ENCODE assay signal across 8 cellular contexts in the genomic region with DNA sequence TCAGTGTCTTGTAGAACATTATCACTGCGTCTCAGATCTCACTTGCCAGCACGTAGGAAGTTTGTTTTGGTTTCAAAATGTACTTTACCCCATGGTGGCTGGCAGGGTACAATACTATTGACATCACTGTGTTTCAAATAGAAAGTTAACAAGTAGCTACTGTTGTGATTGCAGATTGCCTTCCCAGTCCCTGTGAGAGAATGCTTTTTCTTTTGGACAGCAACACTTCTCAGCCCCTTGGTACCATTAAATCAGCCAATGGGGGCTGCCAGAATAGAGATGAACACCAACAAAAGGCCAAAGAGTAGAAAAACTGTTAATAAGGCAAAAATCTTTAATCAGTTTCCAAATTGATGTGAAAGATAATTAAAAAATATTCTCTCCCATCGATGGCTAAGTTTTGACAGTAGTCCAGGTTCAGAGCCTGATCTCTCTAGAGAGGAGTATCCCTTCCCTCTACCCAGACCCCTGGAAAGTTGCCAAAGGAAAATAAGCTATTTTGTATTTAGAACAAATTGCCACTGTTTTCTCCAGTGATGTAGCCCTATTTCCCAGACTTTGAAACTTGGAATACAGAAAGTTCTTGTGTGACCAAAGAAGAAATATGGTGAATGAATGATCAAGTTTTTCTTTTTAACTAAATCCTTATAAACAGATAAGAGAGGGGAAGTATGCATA. TPM values are rescaled to one million over a fixed set of nuclear protein-coding genes. Genes with fewer than 3 reads are reported as not detected.
DNase-seq lines count a peak whose midpoint lies in the region; ATAC-seq and TF ChIP-seq lines count a peak whose summit lies in the region.

No MANE protein-coding gene starts in this region.

- no peaks in the 10 kb centered on the region for H3K9me2 ChIP-seq in GM23338 (ENCODE audit: insufficient read depth)

- H3K27me3 ChIP-seq in thymus (ENCODE audit: control insufficient read depth, insufficient read depth) (no peaks in the 10 kb centered on the region), GM23338 (ENCODE audit: insufficient read depth) (no peaks in the 10 kb centered on the region)

- WGBS in thymus: 49% methylated on average over 3 of the region's 3 CpGs

- no peak for TF ChIP-seq CTCF in astrocyte of the cerebellum (IDR thresholded peaks at IDR 0.05; ENCODE audit: low read depth, low read length, missing control alignments)
- no peak for TF ChIP-seq CTCF in GM23338 (conservative IDR thresholded peaks at IDR 0.05; ENCODE audit: low read depth in 2 of 2)

- H3K4me3 Mint-ChIP-seq in GM23338: no peak overlapping the region

- no peaks in the 10 kb centered on the region for H3K9me3 ChIP-seq in thymus (ENCODE audit: control insufficient read depth)

- H3K36me3 ChIP-seq in thymus (ENCODE audit: control insufficient read depth, insufficient read depth): no peaks in the 10 kb centered on the region
- H3K36me3 ChIP-seq in GM23338 (ENCODE audit: insufficient read depth): no peaks in the 10 kb centered on the region

- H3K27ac Mint-ChIP-seq in GM23338: no peak overlapping the region

- H3K4me1 Mint-ChIP-seq in GM23338: peaks cover 16% of the 10 kb centered on the region

- peak overlapping the region; percentile 47 for H3K27ac ChIP-seq in thymus (ENCODE audit: low read depth)
- no peak overlapping the region for H3K27ac ChIP-seq in GM23338 (ENCODE audit: low read depth)

- no peaks in the 10 kb centered on the region for H3K79me2 ChIP-seq in GM23338 (replicated peaks; ENCODE audit: insufficient read depth)

- no peaks in the 10 kb centered on the region for H3K36me3 Mint-ChIP-seq in GM23338 (ENCODE audit: low read depth)

- H3K4me2 ChIP-seq in GM23338: no peak overlapping the region

- H3K4me1 ChIP-seq in thymus (ENCODE audit: control insufficient read depth, insufficient read depth, low read length) (peaks cover 17% of the 10 kb centered on the region), GM23338 (ENCODE audit: insufficient read depth) (no peaks in the 10 kb centered on the region)

- H4K20me1 ChIP-seq in GM23338 (replicated peaks; ENCODE audit: insufficient read depth): 0 out of 2 replicates have a peak, but pooled peaks cover 6% of the 10 kb centered on the region

- no peak overlapping the region for H2AFZ ChIP-seq in GM23338

- H3K4me3 ChIP-seq in astrocyte of the cerebellum (ENCODE audit: low read depth, low read length) (peak overlapping the region; percentile 8), thymus (ENCODE audit: low read length) (no peak overlapping the region), GM23338 (no peak overlapping the region)

- H3F3A ChIP-seq in GM23338 (replicated peaks; ENCODE audit: low read depth): no peaks in the 10 kb centered on the region

- DNase-seq in astrocyte of the cerebellum (ENCODE audit: low read depth) (peak; percentile 35), left lobe of liver (ENCODE audit: low spot score) (peak; percentile 74), GM23338 (ENCODE audit: low spot score) (no peak), SKM-1 treated with dmso at 0.1 percent for 144 hours (lab: John Stamatoyannopoulos, UW; ENCODE audit: unreplicated experiment) (no peak)
- DNase-seq in stimulated activated CD4-positive, alpha-beta T cell treated with anti-CD3 and anti-CD28 coated beads, Interleukin-4, amount 100 ng/mL, for 4 hours: no peak

- no peaks in the 10 kb centered on the region for H3K27me3 Mint-ChIP-seq in GM23338 (ENCODE audit: insufficient read depth, low read depth, poor library complexity)

- peak; percentile 51 for ATAC-seq in GM18519 (IDR thresholded peaks at IDR 0.05; ENCODE audit: low FRiP score, unreplicated experiment)
- ATAC-seq in HG03175 (IDR thresholded peaks at IDR 0.05; ENCODE audit: unreplicated experiment): peak; percentile 73
- peak; percentile 90 for ATAC-seq in left lobe of liver
- ATAC-seq in GM23338: no peak

- H3K9me3 Mint-ChIP-seq in GM23338: no peaks in the 10 kb centered on the region

- in situ Hi-C loops in astrocyte of the cerebellum (cut with HindIII; ENCODE audit: low sequenced_read_pairs): no loop called here

TF ChIP-seq in GM23338, 12 proteins besides CTCF, POLR2A, EP300 and RAD21:
- no peak for TF ChIP-seq NANOG (IDR thresholded peaks at IDR 0.05; ENCODE audit: borderline replicate concordance)
- TF ChIP-seq EZH2phosphoT487 (IDR thresholded peaks at IDR 0.05; ENCODE audit: unreplicated experiment): no peak
- TF ChIP-seq EZH2 (IDR thresholded peaks at IDR 0.05; ENCODE audit: low read depth, unreplicated experiment): no peak
- TF ChIP-seq, protein P1, sequence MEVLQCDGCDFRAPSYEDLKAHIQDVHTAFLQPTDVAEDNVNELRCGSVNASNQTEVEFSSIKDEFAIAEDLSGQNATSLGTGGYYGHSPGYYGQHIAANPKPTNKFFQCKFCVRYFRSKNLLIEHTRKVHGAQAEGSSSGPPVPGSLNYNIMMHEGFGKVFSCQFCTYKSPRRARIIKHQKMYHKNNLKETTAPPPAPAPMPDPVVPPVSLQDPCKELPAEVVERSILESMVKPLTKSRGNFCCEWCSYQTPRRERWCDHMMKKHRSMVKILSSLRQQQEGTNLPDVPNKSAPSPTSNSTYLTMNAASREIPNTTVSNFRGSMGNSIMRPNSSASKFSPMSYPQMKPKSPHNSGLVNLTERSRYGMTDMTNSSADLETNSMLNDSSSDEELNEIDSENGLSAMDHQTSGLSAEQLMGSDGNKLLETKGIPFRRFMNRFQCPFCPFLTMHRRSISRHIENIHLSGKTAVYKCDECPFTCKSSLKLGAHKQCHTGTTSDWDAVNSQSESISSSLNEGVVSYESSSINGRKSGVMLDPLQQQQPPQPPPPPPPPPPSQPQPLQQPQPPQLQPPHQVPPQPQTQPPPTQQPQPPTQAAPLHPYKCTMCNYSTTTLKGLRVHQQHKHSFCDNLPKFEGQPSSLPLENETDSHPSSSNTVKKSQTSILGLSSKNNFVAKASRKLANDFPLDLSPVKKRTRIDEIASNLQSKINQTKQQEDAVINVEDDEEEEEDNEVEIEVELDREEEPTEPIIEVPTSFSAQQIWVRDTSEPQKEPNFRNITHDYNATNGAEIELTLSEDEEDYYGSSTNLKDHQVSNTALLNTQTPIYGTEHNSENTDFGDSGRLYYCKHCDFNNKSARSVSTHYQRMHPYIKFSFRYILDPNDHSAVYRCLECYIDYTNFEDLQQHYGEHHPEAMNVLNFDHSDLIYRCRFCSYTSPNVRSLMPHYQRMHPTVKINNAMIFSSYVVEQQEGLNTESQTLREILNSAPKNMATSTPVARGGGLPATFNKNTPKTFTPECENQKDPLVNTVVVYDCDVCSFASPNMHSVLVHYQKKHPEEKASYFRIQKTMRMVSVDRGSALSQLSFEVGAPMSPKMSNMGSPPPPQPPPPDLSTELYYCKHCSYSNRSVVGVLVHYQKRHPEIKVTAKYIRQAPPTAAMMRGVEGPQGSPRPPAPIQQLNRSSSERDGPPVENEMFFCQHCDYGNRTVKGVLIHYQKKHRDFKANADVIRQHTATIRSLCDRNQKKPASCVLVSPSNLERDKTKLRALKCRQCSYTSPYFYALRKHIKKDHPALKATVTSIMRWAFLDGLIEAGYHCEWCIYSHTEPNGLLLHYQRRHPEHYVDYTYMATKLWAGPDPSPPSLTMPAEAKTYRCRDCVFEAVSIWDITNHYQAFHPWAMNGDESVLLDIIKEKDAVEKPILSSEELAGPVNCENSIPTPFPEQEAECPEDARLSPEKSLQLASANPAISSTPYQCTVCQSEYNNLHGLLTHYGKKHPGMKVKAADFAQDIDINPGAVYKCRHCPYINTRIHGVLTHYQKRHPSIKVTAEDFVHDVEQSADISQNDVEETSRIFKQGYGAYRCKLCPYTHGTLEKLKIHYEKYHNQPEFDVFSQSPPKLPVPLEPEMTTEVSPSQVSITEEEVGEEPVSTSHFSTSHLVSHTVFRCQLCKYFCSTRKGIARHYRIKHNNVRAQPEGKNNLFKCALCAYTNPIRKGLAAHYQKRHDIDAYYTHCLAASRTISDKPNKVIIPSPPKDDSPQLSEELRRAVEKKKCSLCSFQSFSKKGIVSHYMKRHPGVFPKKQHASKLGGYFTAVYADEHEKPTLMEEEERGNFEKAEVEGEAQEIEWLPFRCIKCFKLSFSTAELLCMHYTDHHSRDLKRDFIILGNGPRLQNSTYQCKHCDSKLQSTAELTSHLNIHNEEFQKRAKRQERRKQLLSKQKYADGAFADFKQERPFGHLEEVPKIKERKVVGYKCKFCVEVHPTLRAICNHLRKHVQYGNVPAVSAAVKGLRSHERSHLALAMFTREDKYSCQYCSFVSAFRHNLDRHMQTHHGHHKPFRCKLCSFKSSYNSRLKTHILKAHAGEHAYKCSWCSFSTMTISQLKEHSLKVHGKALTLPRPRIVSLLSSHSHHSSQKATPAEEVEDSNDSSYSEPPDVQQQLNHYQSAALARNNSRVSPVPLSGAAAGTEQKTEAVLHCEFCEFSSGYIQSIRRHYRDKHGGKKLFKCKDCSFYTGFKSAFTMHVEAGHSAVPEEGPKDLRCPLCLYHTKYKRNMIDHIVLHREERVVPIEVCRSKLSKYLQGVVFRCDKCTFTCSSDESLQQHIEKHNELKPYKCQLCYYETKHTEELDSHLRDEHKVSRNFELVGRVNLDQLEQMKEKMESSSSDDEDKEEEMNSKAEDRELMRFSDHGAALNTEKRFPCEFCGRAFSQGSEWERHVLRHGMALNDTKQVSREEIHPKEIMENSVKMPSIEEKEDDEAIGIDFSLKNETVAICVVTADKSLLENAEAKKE (CRISPR knock-in tag; IDR thresholded peaks at IDR 0.05): no peak
- TF ChIP-seq JUNB (IDR thresholded peaks at IDR 0.05; ENCODE audit: unreplicated experiment): no peak
- TF ChIP-seq, protein P2, sequence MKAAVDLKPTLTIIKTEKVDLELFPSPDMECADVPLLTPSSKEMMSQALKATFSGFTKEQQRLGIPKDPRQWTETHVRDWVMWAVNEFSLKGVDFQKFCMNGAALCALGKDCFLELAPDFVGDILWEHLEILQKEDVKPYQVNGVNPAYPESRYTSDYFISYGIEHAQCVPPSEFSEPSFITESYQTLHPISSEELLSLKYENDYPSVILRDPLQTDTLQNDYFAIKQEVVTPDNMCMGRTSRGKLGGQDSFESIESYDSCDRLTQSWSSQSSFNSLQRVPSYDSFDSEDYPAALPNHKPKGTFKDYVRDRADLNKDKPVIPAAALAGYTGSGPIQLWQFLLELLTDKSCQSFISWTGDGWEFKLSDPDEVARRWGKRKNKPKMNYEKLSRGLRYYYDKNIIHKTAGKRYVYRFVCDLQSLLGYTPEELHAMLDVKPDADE (IDR thresholded peaks at IDR 0.05): no peak

RNA-seq across cellular contexts. Expression of gene SMNDC1, which starts 34.9 kb away (rescaled TPM):
- total RNA-seq in left lobe of liver: 8.8 TPM
- polyA plus RNA-seq in thymus: 23.7 TPM
- total RNA-seq in GM23338 (2014; rRNA removed; shearing (Covaris generic)): 28.4 and 29.9 TPM in 2 replicates
- polyA plus RNA-seq in GM23338 (2016; fragmentation: Nextera tagmentation; extraction: Ambion mirVana): 41.9 and 45.1 TPM in 2 replicates

Comparison
In these comparisons a context has a peak if more than half of its experiments do, and no peak if none do; other contexts are left out.
1. DNase-seq: peak in astrocyte of the cerebellum (single experiment) and left lobe of liver (single experiment); none in GM23338 (single experiment), stimulated activated CD4-positive, alpha-beta T cell treated with anti-CD3 and anti-CD28 coated beads, Interleukin-4, amount 100 ng/mL, for 4 hours (0 of 2) and SKM-1 treated with dmso at 0.1 percent for 144 hours (single experiment).